Comparison of ENCODE assay signal across 17 cellular contexts in genomic region chr9:137370865-137371520, GRCh38. TPM values are rescaled to one million over a fixed set of nuclear protein-coding genes. Genes with fewer than 3 reads are reported as not detected.
DNase-seq lines count a peak whose midpoint lies in the region; ATAC-seq, FAIRE-seq and TF ChIP-seq lines count a peak whose summit lies in the region.
"Had no signal": no experiment of that assay in that cellular context is flagged by ENCODE, and none has a peak within 500 bp of the region (broad histone marks: within the 10 kb centered on the region; RNA-seq: fewer than 3 reads in every experiment).

No MANE protein-coding gene starts in this region.

- TF ChIP-seq RAD21 in IMR-90 (IDR thresholded peaks at IDR 0.05; ENCODE audit: low read length) = no peak

- no peak overlapping the region for H4K5ac ChIP-seq in IMR-90 (ENCODE audit: low read depth, low read length)

- H2BK20ac ChIP-seq in IMR-90 (ENCODE audit: low read depth, low read length) = no peak overlapping the region

- dilution Hi-C loops in IMR-90 (cut with HindIII; ENCODE audit: low sequenced_read_pairs, unreplicated experiment) = no loop called here

- no peak overlapping the region for H2BK5ac ChIP-seq in IMR-90 (ENCODE audit: low read depth, low read length, poor library complexity, severe bottlenecking)

- no peaks in the 10 kb centered on the region for H3K9me1 ChIP-seq in IMR-90 (ENCODE audit: insufficient read depth, low read length)

- no peak overlapping the region for H2BK15ac ChIP-seq in IMR-90 (ENCODE audit: low read depth, low read length)

- POLR2A ChIA-PET in IMR-90 (lab: Charles Lee; ENCODE audit: unreplicated experiment) = no interaction called here

- peak overlapping the region; percentile 96 for H3K27ac Mint-ChIP-seq in progenitor cell of endocrine pancreas
- H3K27ac Mint-ChIP-seq: activated T-helper 1 cell treated with anti-CD3 and anti-CD28 coated beads, Interleukin-12 subunit alpha, Interleukin-12 subunit beta, Interleukin-2, Interleukin-4 antibody, amounts not matched to agents 30 ng/mL and 10 ng/mL and 1 ng/mL, durations not matched to agents 14 hours and 24 hours and 36 hours; T-helper 2 cell treated with Interferon-gamma antibody and Interleukin-4, amounts not matched to agents 5 μg/mL and 100 μg/mL, for 36 hours had no signal

- H2AK5ac ChIP-seq in IMR-90 (ENCODE audit: low read depth, low read length) = no peak overlapping the region

- H3K27ac ChIP-seq in IMR-90 (ENCODE audit: insufficient read depth, low read length) (no peak overlapping the region), kidney (ENCODE audit: low read depth in 2 of 2, low read length in 2 of 2) (no peak overlapping the region), esophagus squamous epithelium (no peak overlapping the region)
- H3K27ac ChIP-seq: RWPE1, transverse colon had no signal

- H4K91ac ChIP-seq in IMR-90 (ENCODE audit: insufficient read depth, low read depth, low read length) = no peak overlapping the region

- H2AFZ ChIP-seq in IMR-90 (replicated peaks; ENCODE audit: low read length, poor library complexity) = no peak overlapping the region

- TF ChIP-seq POLR2A in IMR-90 (IDR thresholded peaks at IDR 0.05; ENCODE audit: low read depth, low read length) (no peak), esophagus squamous epithelium (IDR thresholded peaks at IDR 0.05) (no peak)

- CTCF ChIA-PET in IMR-90 (lab: Yijun Ruan, JAX) = no interaction called here

- no peaks in the 10 kb centered on the region for H3K27me3 Mint-ChIP-seq in progenitor cell of endocrine pancreas

- no peak for DNase-seq in IMR-90
- peak; percentile 23 for DNase-seq in astrocyte of the spinal cord (ENCODE audit: low read depth, low spot score)
- DNase-seq in kidney = peak; percentile 44
- DNase-seq in progenitor cell of endocrine pancreas (ENCODE audit: low spot score, unreplicated experiment) = peak; percentile 50
- no peak for DNase-seq in esophagus squamous epithelium (lab: John Stamatoyannopoulos, UW)
- no peak for DNase-seq in foreskin fibroblast
- DNase-seq in activated CD8-positive, alpha-beta memory T cell treated with anti-CD3 and anti-CD28 coated beads for 24 hours = no peak
- DNase-seq: DMS 273 treated with DMSO at 0.1 percent for 48 hours, NCI-H2081 treated with DMSO at 0.1 percent for 48 hours, NCI-H82, transverse colon had no signal

- BruUV-seq in IMR-90 (replicated peaks; lab: Mats Ljungman, UMichigan) = no TSS peak

- intact Hi-C loops in IMR-90 (cut with micrococcal nuclease) (no loop called here), kidney (cut with DNase I) (no loop called here), esophagus squamous epithelium (cut with DNase I) (no loop called here)

- H3K4me3 Mint-ChIP-seq in progenitor cell of endocrine pancreas (ENCODE audit: low read depth) = no peak overlapping the region
- H3K4me3 Mint-ChIP-seq: activated T-helper 1 cell treated with anti-CD3 and anti-CD28 coated beads, Interleukin-12 subunit alpha, Interleukin-12 subunit beta, Interleukin-2, Interleukin-4 antibody, amounts not matched to agents 30 ng/mL and 10 ng/mL and 1 ng/mL, durations not matched to agents 14 hours and 24 hours and 36 hours; T-helper 2 cell treated with Interferon-gamma antibody and Interleukin-4, amounts not matched to agents 5 μg/mL and 100 μg/mL, for 36 hours had no signal

- no peak overlapping the region for H3K14ac ChIP-seq in IMR-90 (replicated peaks; ENCODE audit: low read depth, low read length)

- no peaks in the 10 kb centered on the region for H4K20me1 ChIP-seq in IMR-90 (ENCODE audit: insufficient read depth, low read length)

- no peak overlapping the region for H3K4ac ChIP-seq in IMR-90 (ENCODE audit: low read depth, low read length)

- 73% methylated on average over 33 of the region's 52 CpGs; no CpG with 5 or more reads in 1 of the 2 experiments for WGBS in IMR-90 (ENCODE audit: extremely low coverage in 2 of 2, insufficient read length in 1 of 2), 2 experiments
- WGBS in esophagus squamous epithelium, 2 donors = 61 to 91% methylated on average over 8 to 18 of the region's 52 CpGs

- H3K9me3 ChIP-seq in IMR-90 (ENCODE audit: control insufficient read depth, insufficient read depth, low read length) = peaks cover 2% of the 10 kb centered on the region; the same call in 1 of the 2 replicates
- H3K9me3 ChIP-seq in kidney (ENCODE audit: control insufficient read depth in 1 of 2, low read length in 2 of 2) = no peaks in the 10 kb centered on the region
- peaks cover 0 to 9% (median 0%) of the 10 kb centered on the region in 3 donors for H3K9me3 ChIP-seq in esophagus squamous epithelium
- H3K9me3 ChIP-seq: transverse colon had no signal

- no peaks in the 10 kb centered on the region for H3K36me3 Mint-ChIP-seq in progenitor cell of endocrine pancreas (ENCODE audit: insufficient read depth)

- H3K4me2 ChIP-seq in IMR-90 (ENCODE audit: low read depth, low read length) = no peak overlapping the region

- H3K79me1 ChIP-seq in IMR-90 (ENCODE audit: low read depth in 1 of 2, low read length in 2 of 2) = no peaks in the 10 kb centered on the region

- no peak overlapping the region for H3K23ac ChIP-seq in IMR-90 (ENCODE audit: low read depth, low read length)

- FAIRE-seq in kidney (lab: Jason Lieb, UNC) = no peak
- FAIRE-seq: bronchial epithelial cell had no signal

- no peak overlapping the region for H3K18ac ChIP-seq in IMR-90 (ENCODE audit: low read depth, low read length)

- H3K4me3 ChIP-seq in IMR-90 (ENCODE audit: insufficient read depth, low read depth, low read length) (no peak overlapping the region), astrocyte of the spinal cord (ENCODE audit: low read depth, low read length) (no peak overlapping the region), kidney (ENCODE audit: low read length in 2 of 2) (no peak overlapping the region), esophagus squamous epithelium (no peak overlapping the region), foreskin fibroblast (ENCODE audit: low read depth in 1 of 2, low read length in 2 of 2) (no peak overlapping the region)
- H3K4me3 ChIP-seq: transverse colon had no signal

- ATAC-seq in IMR-90 (ENCODE audit: low read depth) (no peak; the same call in 1 of the 2 replicates), GM21526 (IDR thresholded peaks at IDR 0.05; ENCODE audit: low FRiP score, unreplicated experiment) (no peak)

- H2BK120ac ChIP-seq in IMR-90 (ENCODE audit: low read depth, low read length) = no peak overlapping the region

- H3K4me1 Mint-ChIP-seq in progenitor cell of endocrine pancreas (ENCODE audit: low read depth) = peaks cover 6% of the 10 kb centered on the region

- H3K9ac ChIP-seq in IMR-90 (ENCODE audit: low read depth, low read length) = no peak overlapping the region
- no peak overlapping the region for H3K9ac ChIP-seq in kidney (ENCODE audit: low read length in 2 of 2)

- H3K4me1 ChIP-seq in IMR-90 (ENCODE audit: control insufficient read depth, insufficient read depth, low read length) (peaks cover 2% of the 10 kb centered on the region; the same call in 1 of the 2 replicates), kidney (ENCODE audit: control insufficient read depth in 1 of 2, insufficient read depth in 1 of 2, low read depth in 1 of 2, low read length in 2 of 2) (no peaks in the 10 kb centered on the region), esophagus squamous epithelium (no peaks in the 10 kb centered on the region)
- H3K4me1 ChIP-seq: transverse colon had no signal

- H3K9me3 Mint-ChIP-seq in progenitor cell of endocrine pancreas (ENCODE audit: low read depth) = no peaks in the 10 kb centered on the region
- H3K9me3 Mint-ChIP-seq: T-helper 2 cell treated with Interferon-gamma antibody and Interleukin-4, amounts not matched to agents 5 μg/mL and 100 μg/mL, for 36 hours had no signal

- TF ChIP-seq CTCF in IMR-90 (conservative IDR thresholded peaks at IDR 0.05; ENCODE audit: low read depth, low read length) = no peak
- no peak for TF ChIP-seq CTCF in astrocyte of the spinal cord (IDR thresholded peaks at IDR 0.05; ENCODE audit: low read depth, low read length)
- no peak for TF ChIP-seq CTCF in kidney (IDR thresholded peaks at IDR 0.05; ENCODE audit: borderline replicate concordance, extremely low read depth, insufficient read depth)
- no peak for TF ChIP-seq CTCF in progenitor cell of endocrine pancreas (IDR thresholded peaks at IDR 0.05; ENCODE audit: unreplicated experiment)
- TF ChIP-seq CTCF in esophagus squamous epithelium (IDR thresholded peaks at IDR 0.05) = no peak
- no peak for TF ChIP-seq CTCF in foreskin fibroblast (IDR thresholded peaks at IDR 0.05; ENCODE audit: low read depth, low read length)

- no peak overlapping the region for H4K8ac ChIP-seq in IMR-90 (ENCODE audit: low read depth in 2 of 2, low read length in 2 of 2)

- H2AK9ac ChIP-seq in IMR-90 (replicated peaks; ENCODE audit: low read depth, low read length, poor library complexity) = peak overlapping the region; percentile 9

- in situ Hi-C loops in IMR-90 (cut with MboI; ENCODE audit: low sequenced_read_pairs) (no loop called here), astrocyte of the spinal cord (cut with HindIII; ENCODE audit: low sequenced_read_pairs) (no loop called here)

- H3K36me3 ChIP-seq in IMR-90 (ENCODE audit: control insufficient read depth, insufficient read depth, low read length) (peaks cover 3% of the 10 kb centered on the region; the same call in 1 of the 2 replicates), kidney (ENCODE audit: control insufficient read depth in 1 of 2, insufficient read depth in 2 of 2, low read length in 2 of 2) (no peaks in the 10 kb centered on the region), esophagus squamous epithelium (peaks cover 0 to 42% (median 0%) of the 10 kb centered on the region in 3 donors)
- H3K36me3 ChIP-seq: transverse colon had no signal

- H3K27me3 ChIP-seq in IMR-90 (ENCODE audit: control insufficient read depth, insufficient read depth, low read length) (no peaks in the 10 kb centered on the region), esophagus squamous epithelium (no peaks in the 10 kb centered on the region)
- H3K27me3 ChIP-seq: transverse colon had no signal

- no peak overlapping the region for H3K56ac ChIP-seq in IMR-90 (ENCODE audit: extremely low read depth, insufficient read depth, low read length)

RNA-seq across cellular contexts. Expression of gene EXD3, which starts 52.0 kb away (rescaled TPM):
- total RNA-seq in IMR-90 (2012; rRNA removed) = 1.1 and 1.7 TPM in 2 replicates
- polyA plus RNA-seq in IMR-90 (2012; rRNA removed) = 7.4 and 10.2 TPM in 2 replicates
- 5.4 and 9.9 TPM in 2 replicates for polyA plus RNA-seq in IMR-90 (2012; cell fraction: cytosol; rRNA removed)
- 24.4 and 50.7 TPM in 2 replicates for polyA plus RNA-seq in IMR-90 (2012; cell fraction: nucleus; rRNA removed; ENCODE audit: low replicate concordance)
- total RNA-seq in kidney = 44.5 TPM
- 18.9 TPM for polyA plus RNA-seq in kidney (ENCODE audit: insufficient read depth, low read depth, low replicate concordance)
- 31.7 and 33.8 TPM in 2 replicates for total RNA-seq in progenitor cell of endocrine pancreas
- 10 to 100 TPM in 2 of 4 donors, 1 to 10 TPM in 2; 2.8 to 16.8 (median 9.1) TPM for total RNA-seq in esophagus squamous epithelium

RNA-seq across cellular contexts. Expression of gene NOXA1, which starts 52.2 kb away (rescaled TPM):
- total RNA-seq in IMR-90 (2012; rRNA removed) (not detected in 2 replicates), kidney (21.8 TPM), progenitor cell of endocrine pancreas (15.3 and 16.3 TPM in 2 replicates), esophagus squamous epithelium (1 to 10 TPM; 2.1 to 7.4 (median 4.8) TPM)
- polyA plus RNA-seq in IMR-90 (2012; rRNA removed) (0.16 and 0.17 TPM in 2 replicates), kidney (ENCODE audit: insufficient read depth, low read depth, low replicate concordance) (19.1 TPM)
- polyA plus RNA-seq in IMR-90 (2012; cell fraction: cytosol; rRNA removed) = 0.08 and 0.25 TPM in 2 replicates
- polyA plus RNA-seq in IMR-90 (2012; cell fraction: nucleus; rRNA removed; ENCODE audit: low replicate concordance) = 1.3 and 3.4 TPM in 2 replicates
- total RNA-seq: M059J had no signal

Comparison
In these comparisons a context has a peak if more than half of its experiments do, and no peak if none do; other contexts are left out.
1. DNase-seq: peak in astrocyte of the spinal cord (single experiment), kidney (single experiment) and progenitor cell of endocrine pancreas (single experiment); none in IMR-90 (single experiment), esophagus squamous epithelium (single experiment), foreskin fibroblast (0 of 2) and activated CD8-positive, alpha-beta memory T cell treated with anti-CD3 and anti-CD28 coated beads for 24 hours (single experiment).